Comparison of ENCODE assay signal across 8 cellular contexts in the genomic region with DNA sequence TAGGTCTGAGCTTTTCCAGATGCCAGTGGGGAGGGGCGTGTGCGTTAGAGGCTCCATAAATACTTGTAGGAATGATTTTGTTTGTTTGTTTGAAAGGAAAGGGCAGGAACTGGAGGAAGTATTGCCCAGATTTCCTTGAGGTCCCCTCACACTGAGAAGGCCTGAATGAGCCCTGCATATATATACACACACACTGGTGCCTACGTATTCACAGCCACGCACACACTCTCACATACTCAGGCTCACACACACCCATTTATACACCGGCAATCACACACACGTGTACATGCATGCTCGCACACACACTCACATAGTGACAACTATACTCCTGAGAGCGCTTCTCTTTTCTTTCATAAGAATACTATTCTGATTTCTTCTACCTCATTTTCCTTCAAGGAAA. TPM values are rescaled to one million over a fixed set of nuclear protein-coding genes. Genes with fewer than 3 reads are reported as not detected.
DNase-seq lines count a peak whose midpoint lies in the region; ATAC-seq and TF ChIP-seq lines count a peak whose summit lies in the region.
"Had no signal": no experiment of that assay in that cellular context is flagged by ENCODE, and none has a peak within 500 bp of the region (broad histone marks: within the 10 kb centered on the region; RNA-seq: fewer than 3 reads in every experiment).

No MANE protein-coding gene starts in this region.

- peak overlapping the region; percentile 95 for H3K4me2 ChIP-seq in smooth muscle cell

- H3K9me3 ChIP-seq in smooth muscle cell (replicated peaks; ENCODE audit: low read depth): no peaks in the 10 kb centered on the region
- no peaks in the 10 kb centered on the region for H3K9me3 ChIP-seq in ascending aorta

- peaks cover 14% of the 10 kb centered on the region for H3F3A ChIP-seq in smooth muscle cell (ENCODE audit: low read depth)

- H3K9me3 Mint-ChIP-seq in brain: peaks cover 0 to 5% (median 0%) of the 10 kb centered on the region in 5 experiments

- H3K4me3 Mint-ChIP-seq in brain: peak overlapping the region; percentile 29 to 85 (median 83)

- H3K36me3 ChIP-seq in smooth muscle cell (ENCODE audit: low read depth): no peaks in the 10 kb centered on the region
- H3K36me3 ChIP-seq in ascending aorta: no peaks in the 10 kb centered on the region

- DNase-seq in smooth muscle cell (lab: John Stamatoyannopoulos, UW; ENCODE audit: unreplicated experiment) (no peak), ascending aorta (ENCODE audit: low spot score in 2 of 2) (no peak), NCI-H524 (lab: John Stamatoyannopoulos, UW) (no peak), HUDEP-2 (lab: John Stamatoyannopoulos, UW; ENCODE audit: unreplicated experiment in 76 of 76) (no peak)
- DNase-seq: NCI-H1436 treated with DMSO at 0.1 percent for 48 hours had no signal

- H4K20me1 ChIP-seq in smooth muscle cell (ENCODE audit: low read depth): peaks cover 14% of the 10 kb centered on the region

- no peaks in the 10 kb centered on the region for H3K79me2 ChIP-seq in smooth muscle cell (ENCODE audit: low read depth)

- ATAC-seq in GM19463 (IDR thresholded peaks at IDR 0.05; ENCODE audit: unreplicated experiment): peak; percentile 21
- ATAC-seq in HG02970 (IDR thresholded peaks at IDR 0.05; ENCODE audit: low FRiP score, unreplicated experiment): peak; percentile 26

- peaks cover 76% of the 10 kb centered on the region for H3K27me3 Mint-ChIP-seq in brain

- H3K27ac ChIP-seq in smooth muscle cell (ENCODE audit: low read depth): no peak overlapping the region
- peak overlapping the region in 1 of 2 donors; percentile 80 for H3K27ac ChIP-seq in ascending aorta

- peak overlapping the region; percentile 69 for H3K4me3 ChIP-seq in smooth muscle cell
- peak overlapping the region in 1 of 2 donors; percentile 88 for H3K4me3 ChIP-seq in ascending aorta

- TF ChIP-seq CTCF in brain (conservative IDR thresholded peaks at IDR 0.05) (no peak), smooth muscle cell (IDR thresholded peaks at IDR 0.05; ENCODE audit: borderline replicate concordance, insufficient read depth, poor library complexity, severe bottlenecking) (no peak), ascending aorta (IDR thresholded peaks at IDR 0.05) (no peak)

- WGBS in smooth muscle cell (ENCODE audit: low lambda C conversion rate): 52% methylated on average over 8 of the region's 8 CpGs

- no peaks in the 10 kb centered on the region for H3K36me3 Mint-ChIP-seq in brain

- H3K4me1 ChIP-seq in smooth muscle cell (ENCODE audit: low read depth) (peaks cover 12% of the 10 kb centered on the region), ascending aorta (peaks cover 0 to 19% of the 10 kb centered on the region in 2 donors)

- peak overlapping the region; percentile 75 for H2AFZ ChIP-seq in smooth muscle cell (ENCODE audit: low read depth)

- H3K9ac ChIP-seq in smooth muscle cell (ENCODE audit: low read depth): no peak overlapping the region

- intact Hi-C loops in ascending aorta (cut with DNase I): loop anchor here (1.0 to 10.0 kb wide), 7 partner anchors 105 to 817 kb away; partner anchors contain the start of genes RARS1 and SPDL1

- H3K27ac Mint-ChIP-seq in brain: peak overlapping the region in 3 of 5 experiments; percentile 18 to 79 (median 67)

- H3K27me3 ChIP-seq in smooth muscle cell (ENCODE audit: low read depth) (peaks cover 6% of the 10 kb centered on the region), ascending aorta (no peaks in the 10 kb centered on the region)

- peaks cover 23% of the 10 kb centered on the region for H3K4me1 Mint-ChIP-seq in brain

RNA-seq across cellular contexts. Expression of gene SLIT3, which starts 1.1 kb away (rescaled TPM):
- polyA plus RNA-seq in brain (ENCODE audit: insufficient read depth, low read depth, low replicate concordance): 2.6 TPM
- 19.4 and 25.4 TPM in 2 replicates for total RNA-seq in smooth muscle cell
- polyA plus RNA-seq in smooth muscle cell: 21.4 and 29.5 TPM in 2 replicates
- total RNA-seq in ascending aorta: 128 TPM
